In genomic region chr10:33478675-33479125, GRCh38 we compare ENCODE assay signal across 13 cellular contexts.
A peak's percentile ranks its signal among the peaks of the same experiment; 100 is the strongest.
DNase-seq lines count a peak whose midpoint lies in the region; ATAC-seq and TF ChIP-seq lines count a peak whose summit lies in the region.
"Had no signal": no experiment of that assay in that cellular context is flagged by ENCODE, and none has a peak within 500 bp of the region (broad histone marks: within the 10 kb centered on the region; RNA-seq: fewer than 3 reads in every experiment).

No MANE protein-coding gene starts in this region.

- H3K14ac ChIP-seq in trophoblast cell (ENCODE audit: low read length): no peak overlapping the region

- no peak overlapping the region for H3K4ac ChIP-seq in trophoblast cell (ENCODE audit: low read depth, low read length)

- H3K79me2 ChIP-seq in hepatocyte (no peaks in the 10 kb centered on the region), trophoblast cell (ENCODE audit: control insufficient read depth, insufficient read depth, low read length, poor library complexity) (no peaks in the 10 kb centered on the region)

- H3K9me2 ChIP-seq in hepatocyte (replicated peaks; ENCODE audit: insufficient read depth): no peaks in the 10 kb centered on the region

- H3K4me2 ChIP-seq in hepatocyte (peak overlapping the region; percentile 13), trophoblast cell (ENCODE audit: low read length) (no peak overlapping the region)
- H3K4me2 ChIP-seq: BLaER1 treated with 17β-estradiol and CSF1 and Interleukin-3, amounts not matched to agents 10 nM and 100 nM had no signal

- H3K9me3 Mint-ChIP-seq in effector memory CD8-positive, alpha-beta T cell: no peaks in the 10 kb centered on the region
- H3K9me3 Mint-ChIP-seq: T-cell had no signal

- peaks cover 6 to 27% of the 10 kb centered on the region in 2 donors for H3K27me3 Mint-ChIP-seq in effector memory CD8-positive, alpha-beta T cell

- no peak overlapping the region for H4K12ac ChIP-seq in trophoblast cell (ENCODE audit: low read depth, low read length)

- H2AFZ ChIP-seq in hepatocyte (no peak overlapping the region), trophoblast cell (ENCODE audit: insufficient read depth, low read length, poor library complexity) (no peak overlapping the region)

- H3K4me1 Mint-ChIP-seq in effector memory CD8-positive, alpha-beta T cell (ENCODE audit: low read depth in 2 of 2): no peaks in the 10 kb centered on the region
- H3K4me1 Mint-ChIP-seq: T-cell had no signal

- no peak overlapping the region for H2BK5ac ChIP-seq in trophoblast cell (ENCODE audit: low read depth, low read length, poor library complexity)

- no peak overlapping the region for H3K23ac ChIP-seq in trophoblast cell (ENCODE audit: low read length)

- H4K8ac ChIP-seq in trophoblast cell (ENCODE audit: low read depth, low read length): no peak overlapping the region

- H3K18ac ChIP-seq in trophoblast cell (ENCODE audit: low read length): no peak overlapping the region

- H4K20me1 ChIP-seq in hepatocyte (ENCODE audit: insufficient read depth, poor library complexity, severe bottlenecking): no peaks in the 10 kb centered on the region
- H4K20me1 ChIP-seq: BLaER1 treated with 17β-estradiol and CSF1 and Interleukin-3, amounts not matched to agents 10 nM and 100 nM had no signal

- no peak overlapping the region for H2BK120ac ChIP-seq in trophoblast cell (ENCODE audit: insufficient read depth, low read length, poor library complexity)

- no peaks in the 10 kb centered on the region for H3K36me3 ChIP-seq in hepatocyte (replicated peaks; ENCODE audit: insufficient read depth, low read depth)
- H3K36me3 ChIP-seq in trophoblast cell (ENCODE audit: control insufficient read depth in 1 of 2, insufficient read depth in 2 of 2, low read length in 2 of 2): no peaks in the 10 kb centered on the region
- H3K36me3 ChIP-seq: BLaER1 treated with 17β-estradiol and CSF1 and Interleukin-3, amounts not matched to agents 10 nM and 100 nM; HAP-1 had no signal

- no peak for ATAC-seq in effector memory CD8-positive, alpha-beta T cell (replicated peaks)
- ATAC-seq: K562, T-cell had no signal

- H3K27ac Mint-ChIP-seq in effector memory CD8-positive, alpha-beta T cell: no peak overlapping the region
- H3K27ac Mint-ChIP-seq: T-cell had no signal

- H3K79me1 ChIP-seq in trophoblast cell (ENCODE audit: low read length): no peaks in the 10 kb centered on the region

- H2BK12ac ChIP-seq in trophoblast cell (ENCODE audit: low read length): no peak overlapping the region

- no peak overlapping the region for H3K4me3 Mint-ChIP-seq in effector memory CD8-positive, alpha-beta T cell
- H3K4me3 Mint-ChIP-seq: T-cell had no signal

- no peaks in the 10 kb centered on the region for H3K9me3 ChIP-seq in hepatocyte (ENCODE audit: low read depth)
- H3K9me3 ChIP-seq in trophoblast cell (ENCODE audit: insufficient read depth, low read depth, low read length): no peaks in the 10 kb centered on the region
- H3K9me3 ChIP-seq: HAP-1 had no signal

- H3K4me1 ChIP-seq in hepatocyte (ENCODE audit: insufficient read depth) (peaks cover 10% of the 10 kb centered on the region), trophoblast cell (ENCODE audit: control insufficient read depth in 1 of 2, insufficient read depth in 2 of 2, low read length in 2 of 2) (no peaks in the 10 kb centered on the region)

- WGBS in hepatocyte (ENCODE audit: low lambda C conversion rate, missing lambda C conversion rate): 63% methylated on average over 5 of the region's 5 CpGs
- no CpG with 5 or more reads among the region's 5 CpGs for WGBS in trophoblast cell (ENCODE audit: extremely low coverage, insufficient coverage, insufficient read length)

- H3K9ac ChIP-seq in trophoblast cell (ENCODE audit: low read length): no peak overlapping the region
- H3K9ac ChIP-seq: BLaER1 treated with 17β-estradiol and CSF1 and Interleukin-3, amounts not matched to agents 10 nM and 100 nM had no signal

- H3K27me3 ChIP-seq in hepatocyte (no peaks in the 10 kb centered on the region), trophoblast cell (ENCODE audit: insufficient read depth, low read length) (no peaks in the 10 kb centered on the region)
- H3K27me3 ChIP-seq: BLaER1 treated with 17β-estradiol and CSF1 and Interleukin-3, amounts not matched to agents 10 nM and 100 nM had no signal

- H3K27ac ChIP-seq in hepatocyte: peak overlapping the region; percentile 7
- no peak overlapping the region for H3K27ac ChIP-seq in trophoblast cell (ENCODE audit: low read depth, low read length)
- H3K27ac ChIP-seq: BLaER1 treated with 17β-estradiol and CSF1 and Interleukin-3, amounts not matched to agents 10 nM and 100 nM had no signal

- H3K36me3 Mint-ChIP-seq in effector memory CD8-positive, alpha-beta T cell (ENCODE audit: insufficient read depth): no peaks in the 10 kb centered on the region
- H3K36me3 Mint-ChIP-seq: T-cell had no signal

- no peak overlapping the region for H4K91ac ChIP-seq in trophoblast cell (ENCODE audit: low read depth, low read length)

- no peak overlapping the region for H3K4me3 ChIP-seq in hepatocyte
- no peak overlapping the region for H3K4me3 ChIP-seq in trophoblast cell (ENCODE audit: low read depth, low read length)
- H3K4me3 ChIP-seq: BLaER1 treated with 17β-estradiol and CSF1 and Interleukin-3, amounts not matched to agents 10 nM and 100 nM; HAP-1; K562 had no signal

- no peak overlapping the region for H2AK5ac ChIP-seq in trophoblast cell (ENCODE audit: low read length)

- TF ChIP-seq CTCF in hepatocyte (IDR thresholded peaks at IDR 0.05; ENCODE audit: poor library complexity): no peak

- DNase-seq in DMS53 treated with DMSO at 0.1 percent for 48 hours (lab: John Stamatoyannopoulos, UW; ENCODE audit: unreplicated experiment) (peak; percentile 2), HuH-7.5 (ENCODE audit: low spot score) (peak; percentile 22), NCI-H2227 treated with DMSO at 0.1 percent for 48 hours (lab: John Stamatoyannopoulos, UW) (peak; percentile 46), hepatocyte (ENCODE audit: low spot score) (peak; percentile 15), trophoblast cell (no peak)
- no peak for DNase-seq in activated CD8-positive, alpha-beta memory T cell treated with anti-CD3 and anti-CD28 coated beads, Interleukin-2, amount 50 U/mL, for 4 hours
- no peak for DNase-seq in effector memory CD8-positive, alpha-beta T cell
- DNase-seq: NCI-H1048, NCI-H2029, T-cell had no signal

Comparison
In these comparisons a context has a peak if more than half of its experiments do, and no peak if none do; other contexts are left out.
1. DNase-seq: peak in DMS53 treated with DMSO at 0.1 percent for 48 hours (single experiment), HuH-7.5 (single experiment), NCI-H2227 treated with DMSO at 0.1 percent for 48 hours (single experiment) and hepatocyte (single experiment); none in trophoblast cell (0 of 2), activated CD8-positive, alpha-beta memory T cell treated with anti-CD3 and anti-CD28 coated beads, Interleukin-2, amount 50 U/mL, for 4 hours (single experiment) and effector memory CD8-positive, alpha-beta T cell (0 of 3).